10 cellular contexts compared by ENCODE assay signal in the genomic region with DNA sequence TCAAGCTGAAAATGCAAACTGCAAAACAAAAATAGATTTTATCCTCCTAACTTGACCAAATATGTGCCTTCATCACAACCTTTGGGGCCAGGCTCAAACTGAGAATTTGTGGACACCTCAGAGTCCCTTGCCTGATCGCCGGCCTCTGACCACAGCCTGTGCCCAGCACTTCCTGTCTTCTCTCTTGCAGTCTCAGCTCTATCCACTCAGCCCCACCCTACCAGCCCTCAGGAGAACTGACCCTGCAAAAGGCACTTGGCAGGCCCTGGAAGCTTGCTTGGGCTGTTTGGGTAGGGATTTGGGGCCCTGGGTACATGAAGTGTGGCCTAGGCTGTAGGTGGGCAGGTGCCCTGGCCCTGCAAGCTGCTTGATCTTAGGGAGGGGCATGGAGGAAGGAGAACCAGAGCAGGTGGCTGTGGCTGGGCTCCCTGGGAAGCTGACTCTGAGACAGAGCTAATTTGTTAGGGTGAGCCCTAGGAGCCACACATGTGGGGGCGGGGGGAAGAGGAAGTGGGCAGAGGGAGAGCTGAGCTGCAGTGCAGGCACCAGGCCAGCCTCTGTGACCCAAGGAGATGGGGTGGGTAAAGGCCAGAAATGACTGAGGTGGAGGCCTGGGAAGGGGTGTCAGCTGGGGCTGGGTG. TPM values are rescaled to one million over a fixed set of nuclear protein-coding genes. Genes with fewer than 3 reads are reported as not detected.
A peak's percentile ranks its signal among the peaks of the same experiment; 100 is the strongest.
DNase-seq lines count a peak whose midpoint lies in the region; ATAC-seq and TF ChIP-seq lines count a peak whose summit lies in the region.
"Had no signal": no experiment of that assay in that cellular context is flagged by ENCODE, and none has a peak within 500 bp of the region (broad histone marks: within the 10 kb centered on the region; RNA-seq: fewer than 3 reads in every experiment).

No MANE protein-coding gene starts in this region.

- H3K4me3 ChIP-seq in GM12865 (ENCODE audit: low read depth, low read length) = no peak overlapping the region

- H3K27me3 Mint-ChIP-seq in chondrocyte (ENCODE audit: low read depth) = no peaks in the 10 kb centered on the region

- TF ChIP-seq CTCF in GM12865 (IDR thresholded peaks at IDR 0.05; ENCODE audit: insufficient read depth, low read depth, low read length, missing control alignments) (no peak), chondrocyte (IDR thresholded peaks at IDR 0.05) (no peak)

- no peak overlapping the region for H3K4me3 Mint-ChIP-seq in chondrocyte (ENCODE audit: unreplicated experiment)

- ATAC-seq in HG03378 (IDR thresholded peaks at IDR 0.05; ENCODE audit: unreplicated experiment) (no peak), GM21717 (IDR thresholded peaks at IDR 0.05; ENCODE audit: unreplicated experiment) (no peak)

- no peaks in the 10 kb centered on the region for H3K9me3 Mint-ChIP-seq in chondrocyte (ENCODE audit: low read depth)
- H3K9me3 Mint-ChIP-seq: activated naive CD4-positive, alpha-beta T cell treated with anti-CD3 and anti-CD28 coated beads, Interleukin-2, amount 50 U/mL, for 24 hours had no signal

- peaks cover 5% of the 10 kb centered on the region for H3K36me3 Mint-ChIP-seq in chondrocyte (ENCODE audit: low read depth)
- H3K36me3 Mint-ChIP-seq: activated naive CD4-positive, alpha-beta T cell treated with anti-CD3 and anti-CD28 coated beads, Interleukin-2, amount 50 U/mL, for 24 hours had no signal

- H3K4me1 Mint-ChIP-seq in chondrocyte (ENCODE audit: low read depth) = peaks cover 39% of the 10 kb centered on the region

- DNase-seq in GM12865 (ENCODE audit: low read depth) = peak; percentile 35
- peak; percentile 90 for DNase-seq in MV-4-11 (lab: John Stamatoyannopoulos, UW)
- no peak for DNase-seq in chondrocyte (ENCODE audit: low spot score)
- peak; percentile 71 for DNase-seq in pons (ENCODE audit: low spot score)
- no peak for DNase-seq in kidney tubule cell (ENCODE audit: low spot score)
- no peak for DNase-seq in NCI-H526 treated with DMSO at 0.1 percent for 48 hours (lab: John Stamatoyannopoulos, UW)

- H3K27ac Mint-ChIP-seq in chondrocyte (ENCODE audit: unreplicated experiment) = peak overlapping the region; percentile 66
- H3K27ac Mint-ChIP-seq: activated naive CD4-positive, alpha-beta T cell treated with anti-CD3 and anti-CD28 coated beads, Interleukin-2, amount 50 U/mL, for 24 hours had no signal

RNA-seq across cellular contexts. Expression of a gene that starts 8.6 kb away (rescaled TPM):
- 47.1 to 105 TPM (median 50.3 TPM) in 3 replicates for total RNA-seq in chondrocyte
- total RNA-seq: H1 had no signal

RNA-seq across cellular contexts. Expression of a gene that starts 58.7 kb away (rescaled TPM):
- 29.1 to 33.3 TPM (median 31.3 TPM) in 3 replicates for total RNA-seq in chondrocyte

RNA-seq across cellular contexts. Expression of a gene that starts 58.8 kb away (rescaled TPM):
- 60.3 to 69.8 TPM (median 63.4 TPM) in 3 replicates for total RNA-seq in chondrocyte

Comparison
In these comparisons a context has a peak if more than half of its experiments do, and no peak if none do; other contexts are left out.
1. DNase-seq: peak in GM12865 (single experiment), MV-4-11 (single experiment) and pons (single experiment); none in chondrocyte (single experiment), kidney tubule cell (single experiment) and NCI-H526 treated with DMSO at 0.1 percent for 48 hours (single experiment).